Comparison of ENCODE assay signal across 9 cellular contexts in genomic region chr12:126862500-126862899, GRCh38.
"Had no signal": no experiment of that assay in that cellular context is flagged by ENCODE, and none has a peak within 500 bp of the region (broad histone marks: within the 10 kb centered on the region; RNA-seq: fewer than 3 reads in every experiment).

No MANE protein-coding gene starts in this region.

- H3K36me3 ChIP-seq: HAP-1 had no signal

- H3K27ac ChIP-seq: GM23248 had no signal

- FAIRE-seq: HTR-8/SVneo had no signal

- H3K4me3 ChIP-seq: GM23248, HAP-1 had no signal

- H3K9ac ChIP-seq: GM23248 had no signal

- H3K9me3 ChIP-seq: HAP-1 had no signal

- DNase-seq: GM23248, GOT3, H7, HFFc6, IMR-90, KBM-7 had no signal

- ATAC-seq: HCT116 had no signal

- H2AFZ ChIP-seq: GM23248 had no signal

- H3K4me1 ChIP-seq: HAP-1 had no signal
